26 cellular contexts compared by ENCODE assay signal in the genomic region with DNA sequence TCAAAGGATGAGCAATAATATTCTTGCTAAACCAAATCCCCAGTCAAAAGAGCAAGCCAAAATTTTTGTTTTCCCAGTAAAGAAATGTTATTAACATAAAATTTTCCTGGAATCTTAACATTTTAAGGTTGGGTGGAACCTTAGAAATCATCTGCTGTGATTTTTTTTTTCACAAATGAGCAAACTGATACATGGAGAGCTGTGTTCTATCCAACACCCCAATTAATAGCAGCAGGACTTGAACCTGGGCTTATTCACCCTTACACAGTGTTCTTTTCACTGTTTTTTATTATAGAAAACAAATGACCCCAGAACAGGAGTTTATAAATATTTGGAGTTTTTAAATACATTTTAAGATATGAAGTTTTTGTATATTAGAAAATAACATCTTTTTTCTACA.
"Had no signal": no experiment of that assay in that cellular context is flagged by ENCODE, and none has a peak within 500 bp of the region (broad histone marks: within the 10 kb centered on the region; RNA-seq: fewer than 3 reads in every experiment).

No MANE protein-coding gene starts in this region.

- DNase-seq: stimulated activated CD4-positive, alpha-beta T cell treated with anti-CD3 and anti-CD28 coated beads, Interleukin-2, amount 100 ng/mL, for 48 hours; stimulated activated CD4-positive, alpha-beta T cell treated with anti-CD3 and anti-CD28 coated beads, Interleukin-4, amount 100 ng/mL, for 1 hour; stimulated activated CD4-positive, alpha-beta T cell treated with anti-CD3 and anti-CD28 coated beads, Interleukin-4, amount 100 ng/mL, for 24 hours; stimulated activated CD4-positive, alpha-beta T cell treated with anti-CD3 and anti-CD28 coated beads, Interleukin-4, amount 100 ng/mL, for 4 hours; stimulated activated CD8-positive, alpha-beta memory T cell treated with anti-CD3 and anti-CD28 coated beads, Interleukin-4, amount 100 ng/mL, for 48 hours; stimulated activated naive B cell treated with anti-CD40 and anti-IgM and Interleukin-4, amounts not matched to agents 10 μg/mL and 1 μg/mL and 100 μg/mL, for 72 hours; stimulated activated naive CD4-positive, alpha-beta T cell; stimulated activated naive CD4-positive, alpha-beta T cell treated with Interleukin-2 at 50 U/mL for 16 hours; stimulated activated naive CD8-positive, alpha-beta T cell treated with anti-CD3 and anti-CD28 coated beads, Interleukin-15, amount 100 ng/mL, for 72 hours; stimulated activated naive CD8-positive, alpha-beta T cell treated with anti-CD3 and anti-CD28 coated beads, Interleukin-15, Interleukin-2, amounts not matched to agents 100 U/mL and 50 U/mL, for 24 hours; stomach; substantia nigra; testis; thyroid gland; tibial artery; transverse colon; trophoblast cell; upper lobe of left lung; upper lobe of right lung; uterus had no signal

- H3K36me3 ChIP-seq: stomach, suprapubic skin, thoracic aorta, thyroid gland, tibial artery, tibial nerve, transverse colon, upper lobe of left lung, upper lobe of right lung, uterus, vagina had no signal

- H3K27me3 ChIP-seq: stomach, suprapubic skin, testis, thyroid gland, tibial artery, tibial nerve, transverse colon, upper lobe of left lung, upper lobe of right lung, uterus, vagina had no signal

- H3K4me3 ChIP-seq: stomach, suprapubic skin, testis, thoracic aorta, thyroid gland, tibial artery, tibial nerve, transverse colon, upper lobe of left lung, upper lobe of right lung, uterus, vagina had no signal

- H3K4me1 ChIP-seq: stomach, suprapubic skin, testis, thyroid gland, tibial artery, tibial nerve, transverse colon, upper lobe of left lung, upper lobe of right lung, uterus, vagina had no signal

- H3K27ac ChIP-seq: stomach, suprapubic skin, testis, thoracic aorta, thyroid gland, tibial artery, transverse colon, upper lobe of left lung, upper lobe of right lung, uterus, vagina had no signal

- ATAC-seq: stimulated activated effector memory CD8-positive, alpha-beta T cell treated with anti-CD3 and anti-CD28 coated beads, Interleukin-12 subunit alpha, Interleukin-12 subunit beta, amount 100 ng/mL, for 72 hours; stimulated activated memory B cell treated with anti-CD40 and anti-IgM and Interleukin-4, amounts not matched to agents 10 μg/mL and 1 μg/mL and 100 μg/mL, for 72 hours; stimulated activated naive B cell treated with anti-CD40 and anti-IgM and Interleukin-4, amounts not matched to agents 10 μg/mL and 1 μg/mL and 100 μg/mL, for 72 hours; stimulated activated naive CD8-positive, alpha-beta T cell treated with anti-CD3 and anti-CD28 coated beads, Interleukin-15, amount 100 ng/mL, for 72 hours; stimulated activated naive CD8-positive, alpha-beta T cell treated with anti-CD3 and anti-CD28 coated beads, Interleukin-15, Interleukin-2, amounts not matched to agents 100 U/mL and 50 U/mL, for 24 hours; upper lobe of right lung had no signal

- H3K9me3 ChIP-seq: testis, thyroid gland had no signal
